ENCODE assay signal across 1 cellular context in the genomic region with DNA sequence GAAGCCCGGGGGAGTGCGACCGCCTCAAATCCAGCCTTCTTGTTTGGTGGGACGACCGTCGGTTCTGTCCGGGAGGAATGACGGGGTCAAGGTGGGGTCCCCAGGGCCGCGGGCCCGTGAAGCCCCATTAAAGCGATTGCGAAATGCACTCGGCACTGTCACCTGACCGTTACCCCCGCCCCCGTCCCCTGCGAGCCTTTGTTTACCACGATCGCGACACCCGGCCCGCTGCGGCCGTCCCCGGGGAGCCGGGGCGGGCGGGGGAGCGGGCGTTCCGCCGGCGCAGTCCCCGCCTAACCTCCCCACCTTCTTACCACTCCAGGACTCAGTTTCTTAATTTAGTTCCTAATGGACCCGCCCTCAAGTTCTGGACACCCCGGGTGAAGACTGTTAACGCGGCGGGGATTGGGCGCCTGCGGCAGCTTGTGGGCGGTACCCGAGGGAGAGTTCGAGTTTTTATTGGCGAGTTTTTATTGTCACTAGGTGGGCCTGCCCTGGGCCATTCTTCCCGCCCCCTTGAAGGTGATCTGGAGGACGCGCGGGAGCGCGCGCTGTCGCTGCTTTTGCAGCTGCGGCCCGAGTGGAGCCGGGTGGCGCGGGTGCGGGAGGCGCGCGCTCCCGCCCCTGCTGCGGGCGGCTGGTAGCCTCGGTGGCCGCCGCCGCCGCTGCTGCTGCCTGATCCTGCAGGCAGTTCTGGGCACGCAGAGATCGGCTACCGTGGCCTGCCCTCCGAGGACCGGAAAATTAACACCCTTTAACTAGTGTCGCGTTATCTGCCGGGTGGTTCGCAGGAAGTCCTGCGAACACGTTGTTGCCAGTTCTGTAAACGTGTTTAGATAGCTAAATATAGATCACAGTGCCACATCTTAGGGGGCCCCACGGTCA.
A peak's percentile ranks its signal among the peaks of the same experiment; 100 is the strongest.
TF ChIP-seq lines count a peak whose summit lies in the region.

No MANE protein-coding gene starts in this region.

TF ChIP-seq in HepG2, 621 proteins besides CTCF, POLR2A, EP300 and RAD21 (continued from another document and continues in another):
- TF ChIP-seq, protein P1, sequence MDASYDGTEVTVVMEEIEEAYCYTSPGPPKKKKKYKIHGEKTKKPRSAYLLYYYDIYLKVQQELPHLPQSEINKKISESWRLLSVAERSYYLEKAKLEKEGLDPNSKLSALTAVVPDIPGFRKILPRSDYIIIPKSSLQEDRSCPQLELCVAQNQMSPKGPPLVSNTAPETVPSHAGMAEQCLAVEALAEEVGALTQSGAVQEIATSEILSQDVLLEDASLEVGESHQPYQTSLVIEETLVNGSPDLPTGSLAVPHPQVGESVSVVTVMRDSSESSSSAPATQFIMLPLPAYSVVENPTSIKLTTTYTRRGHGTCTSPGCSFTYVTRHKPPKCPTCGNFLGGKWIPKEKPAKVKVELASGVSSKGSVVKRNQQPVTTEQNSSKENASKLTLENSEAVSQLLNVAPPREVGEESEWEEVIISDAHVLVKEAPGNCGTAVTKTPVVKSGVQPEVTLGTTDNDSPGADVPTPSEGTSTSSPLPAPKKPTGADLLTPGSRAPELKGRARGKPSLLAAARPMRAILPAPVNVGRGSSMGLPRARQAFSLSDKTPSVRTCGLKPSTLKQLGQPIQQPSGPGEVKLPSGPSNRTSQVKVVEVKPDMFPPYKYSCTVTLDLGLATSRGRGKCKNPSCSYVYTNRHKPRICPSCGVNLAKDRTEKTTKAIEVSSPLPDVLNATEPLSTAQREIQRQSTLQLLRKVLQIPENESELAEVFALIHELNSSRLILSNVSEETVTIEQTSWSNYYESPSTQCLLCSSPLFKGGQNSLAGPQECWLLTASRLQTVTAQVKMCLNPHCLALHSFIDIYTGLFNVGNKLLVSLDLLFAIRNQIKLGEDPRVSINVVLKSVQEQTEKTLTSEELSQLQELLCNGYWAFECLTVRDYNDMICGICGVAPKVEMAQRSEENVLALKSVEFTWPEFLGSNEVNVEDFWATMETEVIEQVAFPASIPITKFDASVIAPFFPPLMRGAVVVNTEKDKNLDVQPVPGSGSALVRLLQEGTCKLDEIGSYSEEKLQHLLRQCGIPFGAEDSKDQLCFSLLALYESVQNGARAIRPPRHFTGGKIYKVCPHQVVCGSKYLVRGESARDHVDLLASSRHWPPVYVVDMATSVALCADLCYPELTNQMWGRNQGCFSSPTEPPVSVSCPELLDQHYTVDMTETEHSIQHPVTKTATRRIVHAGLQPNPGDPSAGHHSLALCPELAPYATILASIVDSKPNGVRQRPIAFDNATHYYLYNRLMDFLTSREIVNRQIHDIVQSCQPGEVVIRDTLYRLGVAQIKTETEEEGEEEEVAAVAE (CRISPR knock-in tag; IDR thresholded peaks at IDR 0.05; ENCODE audit: borderline replicate concordance) = 0 out of 2 replicates have a peak, but pooled peaks have one; percentile 27
- TF ChIP-seq PRMT3 (CRISPR knock-in tag; IDR thresholded peaks at IDR 0.05; ENCODE audit: borderline replicate concordance, low read depth) = no peak
- TF ChIP-seq CC2D1A (CRISPR knock-in tag; IDR thresholded peaks at IDR 0.05) = no peak
- no peak for TF ChIP-seq ZNF460 (CRISPR knock-in tag; IDR thresholded peaks at IDR 0.05; ENCODE audit: borderline replicate concordance)
- TF ChIP-seq KLF15 (CRISPR knock-in tag; IDR thresholded peaks at IDR 0.05; ENCODE audit: borderline replicate concordance) = no peak
- TF ChIP-seq, protein P2, sequence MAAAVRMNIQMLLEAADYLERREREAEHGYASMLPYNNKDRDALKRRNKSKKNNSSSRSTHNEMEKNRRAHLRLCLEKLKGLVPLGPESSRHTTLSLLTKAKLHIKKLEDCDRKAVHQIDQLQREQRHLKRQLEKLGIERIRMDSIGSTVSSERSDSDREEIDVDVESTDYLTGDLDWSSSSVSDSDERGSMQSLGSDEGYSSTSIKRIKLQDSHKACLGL (CRISPR knock-in tag; IDR thresholded peaks at IDR 0.05) = no peak
- 0 out of 2 replicates have a peak, but pooled peaks have one; percentile 69 for TF ChIP-seq PAX8 (CRISPR knock-in tag; IDR thresholded peaks at IDR 0.05; ENCODE audit: borderline replicate concordance)
- no peak for TF ChIP-seq WIZ (CRISPR knock-in tag; IDR thresholded peaks at IDR 0.05)
- TF ChIP-seq ELF1 (CRISPR knock-in tag; IDR thresholded peaks at IDR 0.05) = no peak
- no peak for TF ChIP-seq SCMH1 (CRISPR knock-in tag; IDR thresholded peaks at IDR 0.05; ENCODE audit: borderline replicate concordance)
- TF ChIP-seq SIN3A (IDR thresholded peaks at IDR 0.05; ENCODE audit: borderline replicate concordance, low read depth, low read length) = peak; percentile 68; the same call in 1 of the 2 replicates
- TF ChIP-seq MLLT10 (CRISPR knock-in tag; IDR thresholded peaks at IDR 0.05) = no peak
- TF ChIP-seq, protein P3, sequence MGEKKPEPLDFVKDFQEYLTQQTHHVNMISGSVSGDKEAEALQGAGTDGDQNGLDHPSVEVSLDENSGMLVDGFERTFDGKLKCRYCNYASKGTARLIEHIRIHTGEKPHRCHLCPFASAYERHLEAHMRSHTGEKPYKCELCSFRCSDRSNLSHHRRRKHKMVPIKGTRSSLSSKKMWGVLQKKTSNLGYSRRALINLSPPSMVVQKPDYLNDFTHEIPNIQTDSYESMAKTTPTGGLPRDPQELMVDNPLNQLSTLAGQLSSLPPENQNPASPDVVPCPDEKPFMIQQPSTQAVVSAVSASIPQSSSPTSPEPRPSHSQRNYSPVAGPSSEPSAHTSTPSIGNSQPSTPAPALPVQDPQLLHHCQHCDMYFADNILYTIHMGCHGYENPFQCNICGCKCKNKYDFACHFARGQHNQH (CRISPR knock-in tag; IDR thresholded peaks at IDR 0.05) = peak; percentile 14; the same call in 1 of the 2 replicates
- 0 out of 2 replicates have a peak, but pooled peaks have one; percentile 55 for TF ChIP-seq ARNT2 (CRISPR knock-in tag; IDR thresholded peaks at IDR 0.05; ENCODE audit: low read depth)
- TF ChIP-seq GFI1 (CRISPR knock-in tag; IDR thresholded peaks at IDR 0.05; ENCODE audit: borderline replicate concordance) = no peak
- no peak for TF ChIP-seq ZNF781 (CRISPR knock-in tag; IDR thresholded peaks at IDR 0.05; ENCODE audit: borderline replicate concordance, not compliant biosample characterization)
- TF ChIP-seq BHLHE40 (IDR thresholded peaks at IDR 0.05; ENCODE audit: low read length) = peak; percentile 43; the same call in 1 of the 2 replicates
- peak; percentile 53 for TF ChIP-seq TBX2 (CRISPR knock-in tag; IDR thresholded peaks at IDR 0.05; ENCODE audit: borderline replicate concordance)
- peak; percentile 26 for TF ChIP-seq REPIN1 (CRISPR knock-in tag; IDR thresholded peaks at IDR 0.05; ENCODE audit: borderline replicate concordance, low read depth)
- 0 out of 2 replicates have a peak, but pooled peaks have one; percentile 44 for TF ChIP-seq ZNF674 (CRISPR knock-in tag; IDR thresholded peaks at IDR 0.05; ENCODE audit: low read depth)
- no peak for TF ChIP-seq ZNF891 (CRISPR knock-in tag; IDR thresholded peaks at IDR 0.05)
- no peak for TF ChIP-seq CBFB (CRISPR knock-in tag; IDR thresholded peaks at IDR 0.05)
- TF ChIP-seq PCBP2 (optimal IDR thresholded peaks at IDR 0.05; ENCODE audit: low read depth, low read length, poor library complexity, severe bottlenecking) = no peak
- TF ChIP-seq ZNF607 (CRISPR knock-in tag; IDR thresholded peaks at IDR 0.05; ENCODE audit: borderline replicate concordance) = peak; percentile 71; the same call in 1 of the 2 replicates
- 0 out of 2 replicates have a peak, but pooled peaks have one; percentile 11 for TF ChIP-seq ZNF670 (CRISPR knock-in tag; IDR thresholded peaks at IDR 0.05; ENCODE audit: borderline replicate concordance)
- no peak for TF ChIP-seq MAFG (CRISPR knock-in tag; IDR thresholded peaks at IDR 0.05)
- no peak for TF ChIP-seq ISX (CRISPR knock-in tag; conservative IDR thresholded peaks at IDR 0.05)
- peak; percentile 23 for TF ChIP-seq AGO2 (optimal IDR thresholded peaks at IDR 0.05; ENCODE audit: low read depth, low read length)
- TF ChIP-seq MAZ (IDR thresholded peaks at IDR 0.05; ENCODE audit: borderline replicate concordance, low read depth, low read length) = peak; percentile 37; the same call in 1 of the 2 replicates
- peak; percentile 67 for TF ChIP-seq MAZ (CRISPR knock-in tag; IDR thresholded peaks at IDR 0.05; ENCODE audit: low read depth)
- TF ChIP-seq, protein P4, sequence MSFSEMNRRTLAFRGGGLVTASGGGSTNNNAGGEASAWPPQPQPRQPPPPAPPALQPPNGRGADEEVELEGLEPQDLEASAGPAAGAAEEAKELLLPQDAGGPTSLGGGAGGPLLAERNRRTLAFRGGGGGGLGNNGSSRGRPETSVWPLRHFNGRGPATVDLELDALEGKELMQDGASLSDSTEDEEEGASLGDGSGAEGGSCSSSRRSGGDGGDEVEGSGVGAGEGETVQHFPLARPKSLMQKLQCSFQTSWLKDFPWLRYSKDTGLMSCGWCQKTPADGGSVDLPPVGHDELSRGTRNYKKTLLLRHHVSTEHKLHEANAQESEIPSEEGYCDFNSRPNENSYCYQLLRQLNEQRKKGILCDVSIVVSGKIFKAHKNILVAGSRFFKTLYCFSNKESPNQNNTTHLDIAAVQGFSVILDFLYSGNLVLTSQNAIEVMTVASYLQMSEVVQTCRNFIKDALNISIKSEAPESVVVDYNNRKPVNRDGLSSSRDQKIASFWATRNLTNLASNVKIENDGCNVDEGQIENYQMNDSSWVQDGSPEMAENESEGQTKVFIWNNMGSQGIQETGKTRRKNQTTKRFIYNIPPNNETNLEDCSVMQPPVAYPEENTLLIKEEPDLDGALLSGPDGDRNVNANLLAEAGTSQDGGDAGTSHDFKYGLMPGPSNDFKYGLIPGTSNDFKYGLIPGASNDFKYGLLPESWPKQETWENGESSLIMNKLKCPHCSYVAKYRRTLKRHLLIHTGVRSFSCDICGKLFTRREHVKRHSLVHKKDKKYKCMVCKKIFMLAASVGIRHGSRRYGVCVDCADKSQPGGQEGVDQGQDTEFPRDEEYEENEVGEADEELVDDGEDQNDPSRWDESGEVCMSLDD (CRISPR knock-in tag; IDR thresholded peaks at IDR 0.05; ENCODE audit: borderline replicate concordance) = 0 out of 2 replicates have a peak, but pooled peaks have one; percentile 72
- TF ChIP-seq KLF6 (CRISPR knock-in tag; IDR thresholded peaks at IDR 0.05) = 0 out of 2 replicates have a peak, but pooled peaks have one; percentile 47
- no peak for TF ChIP-seq FOXP1 (IDR thresholded peaks at IDR 0.05)
- no peak for TF ChIP-seq FOXP1 (CRISPR knock-in tag; IDR thresholded peaks at IDR 0.05)
- peak; percentile 48; the same call in 1 of the 2 replicates for TF ChIP-seq SP4 (CRISPR knock-in tag; IDR thresholded peaks at IDR 0.05)
- TF ChIP-seq SALL1 (CRISPR knock-in tag; IDR thresholded peaks at IDR 0.05) = peak; percentile 76
- TF ChIP-seq FOXC1 (CRISPR knock-in tag; IDR thresholded peaks at IDR 0.05; ENCODE audit: borderline replicate concordance) = no peak
- no peak for TF ChIP-seq ZBTB3 (CRISPR knock-in tag; IDR thresholded peaks at IDR 0.05; ENCODE audit: borderline replicate concordance, low read depth)
- TF ChIP-seq, protein P5, sequence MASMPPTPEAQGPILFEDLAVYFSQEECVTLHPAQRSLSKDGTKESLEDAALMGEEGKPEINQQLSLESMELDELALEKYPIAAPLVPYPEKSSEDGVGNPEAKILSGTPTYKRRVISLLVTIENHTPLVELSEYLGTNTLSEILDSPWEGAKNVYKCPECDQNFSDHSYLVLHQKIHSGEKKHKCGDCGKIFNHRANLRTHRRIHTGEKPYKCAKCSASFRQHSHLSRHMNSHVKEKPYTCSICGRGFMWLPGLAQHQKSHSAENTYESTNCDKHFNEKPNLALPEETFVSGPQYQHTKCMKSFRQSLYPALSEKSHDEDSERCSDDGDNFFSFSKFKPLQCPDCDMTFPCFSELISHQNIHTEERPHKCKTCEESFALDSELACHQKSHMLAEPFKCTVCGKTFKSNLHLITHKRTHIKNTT (CRISPR knock-in tag; IDR thresholded peaks at IDR 0.05) = no peak
- no peak for TF ChIP-seq FLYWCH1 (CRISPR knock-in tag; IDR thresholded peaks at IDR 0.05)
- TF ChIP-seq SOX6 (IDR thresholded peaks at IDR 0.05) = no peak
- peak; percentile 26; the same call in 1 of the 2 replicates for TF ChIP-seq SOX6 (CRISPR knock-in tag; IDR thresholded peaks at IDR 0.05)
- TF ChIP-seq HDAC6 (IDR thresholded peaks at IDR 0.05; ENCODE audit: low read depth, low read length) = no peak
- TF ChIP-seq DNMT3B (CRISPR knock-in tag; conservative IDR thresholded peaks at IDR 0.05) = no peak
- no peak for TF ChIP-seq PCBP1 (IDR thresholded peaks at IDR 0.05; ENCODE audit: borderline replicate concordance, low read depth, low read length)
- TF ChIP-seq SMAD9 (CRISPR knock-in tag; IDR thresholded peaks at IDR 0.05) = no peak
- no peak for TF ChIP-seq ZNF354B (CRISPR knock-in tag; IDR thresholded peaks at IDR 0.05)
- TF ChIP-seq IKZF4 (CRISPR knock-in tag; IDR thresholded peaks at IDR 0.05; ENCODE audit: borderline replicate concordance, low read depth, not compliant biosample characterization) = peak; percentile 65
- TF ChIP-seq, protein P6, sequence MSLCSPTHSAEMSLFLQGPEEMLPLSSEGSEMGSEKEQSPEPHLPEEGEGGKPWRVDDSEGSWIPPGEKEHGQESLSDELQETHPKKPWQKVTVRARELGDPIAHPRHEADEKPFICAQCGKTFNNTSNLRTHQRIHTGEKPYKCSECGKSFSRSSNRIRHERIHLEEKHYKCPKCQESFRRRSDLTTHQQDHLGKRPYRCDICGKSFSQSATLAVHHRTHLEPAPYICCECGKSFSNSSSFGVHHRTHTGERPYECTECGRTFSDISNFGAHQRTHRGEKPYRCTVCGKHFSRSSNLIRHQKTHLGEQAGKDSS (CRISPR knock-in tag; IDR thresholded peaks at IDR 0.05; ENCODE audit: borderline replicate concordance, low read depth) = peak; percentile 45; the same call in 1 of the 2 replicates
- TF ChIP-seq HES4 (CRISPR knock-in tag; IDR thresholded peaks at IDR 0.05; ENCODE audit: borderline replicate concordance) = no peak
- TF ChIP-seq MAX (IDR thresholded peaks at IDR 0.05) = peak; percentile 76
- TF ChIP-seq RELA (CRISPR knock-in tag; IDR thresholded peaks at IDR 0.05) = no peak
- no peak for TF ChIP-seq NFIB (CRISPR knock-in tag; IDR thresholded peaks at IDR 0.05; ENCODE audit: borderline replicate concordance)
- TF ChIP-seq ZNF292 (CRISPR knock-in tag; IDR thresholded peaks at IDR 0.05; ENCODE audit: borderline replicate concordance, low read depth) = peak; percentile 54; the same call in 1 of the 2 replicates
- 0 out of 2 replicates have a peak, but pooled peaks have one; percentile 64 for TF ChIP-seq ZNF772 (CRISPR knock-in tag; IDR thresholded peaks at IDR 0.05)
- TF ChIP-seq ZNF414 (CRISPR knock-in tag; IDR thresholded peaks at IDR 0.05) = no peak
